In genomic region chr14:24665440-24665991, GRCh38 we compare ENCODE assay signal across 8 cellular contexts. TPM values are rescaled to one million over a fixed set of nuclear protein-coding genes. Genes with fewer than 3 reads are reported as not detected.
A peak's percentile ranks its signal among the peaks of the same experiment; 100 is the strongest.
DNase-seq lines count a peak whose midpoint lies in the region; ATAC-seq and TF ChIP-seq lines count a peak whose summit lies in the region.

No MANE protein-coding gene starts in this region.

- no peaks in the 10 kb centered on the region for H3K9me3 ChIP-seq in HAP-1
- no peaks in the 10 kb centered on the region for H3K9me3 ChIP-seq in colonic mucosa
- H3K9me3 ChIP-seq in smooth muscle cell (replicated peaks; ENCODE audit: low read depth): no peaks in the 10 kb centered on the region

- WGBS in smooth muscle cell (ENCODE audit: low lambda C conversion rate): 90% methylated on average over 4 of the region's 4 CpGs

- TF ChIP-seq CTCF in colonic mucosa (IDR thresholded peaks at IDR 0.05) (no peak), smooth muscle cell (IDR thresholded peaks at IDR 0.05; ENCODE audit: borderline replicate concordance, insufficient read depth, poor library complexity, severe bottlenecking) (no peak)

- H3K4me1 ChIP-seq in HAP-1: no peaks in the 10 kb centered on the region
- no peaks in the 10 kb centered on the region for H3K4me1 ChIP-seq in colonic mucosa
- H3K4me1 ChIP-seq in smooth muscle cell (ENCODE audit: low read depth): no peaks in the 10 kb centered on the region

- no peak overlapping the region for H3K4me3 ChIP-seq in HAP-1
- H3K4me3 ChIP-seq in colonic mucosa: no peak overlapping the region
- H3K4me3 ChIP-seq in smooth muscle cell: no peak overlapping the region

- ATAC-seq in GM19043 (IDR thresholded peaks at IDR 0.05; ENCODE audit: low read depth, unreplicated experiment): peak; percentile 94
- ATAC-seq in HG03097 (IDR thresholded peaks at IDR 0.05; ENCODE audit: low FRiP score, unreplicated experiment): peak; percentile 92

- in situ Hi-C loops in HAP-1 (cut with MboI; ENCODE audit: low sequenced_read_pairs): no loop called here

- no peaks in the 10 kb centered on the region for H3K79me2 ChIP-seq in smooth muscle cell (ENCODE audit: low read depth)

- no peaks in the 10 kb centered on the region for H3K36me3 ChIP-seq in HAP-1 (replicated peaks)
- no peaks in the 10 kb centered on the region for H3K36me3 ChIP-seq in colonic mucosa
- no peaks in the 10 kb centered on the region for H3K36me3 ChIP-seq in smooth muscle cell (ENCODE audit: low read depth)

- peak; percentile 31 to 54 for DNase-seq in AML-193 (lab: John Stamatoyannopoulos, UW)
- peak; percentile 23 to 47 for DNase-seq in activated CD4-positive, alpha-beta T cell treated with anti-CD3 and anti-CD28 coated beads, Interleukin-2, amount 50 U/mL, for 48 hours
- no peak for DNase-seq in HAP-1 (ENCODE audit: low spot score in 2 of 2)
- DNase-seq in colonic mucosa: no peak
- DNase-seq in smooth muscle cell (lab: John Stamatoyannopoulos, UW; ENCODE audit: unreplicated experiment): no peak
- DNase-seq in middle frontal gyrus (ENCODE audit: extremely low spot score, low spot score): no peak

- H3K27me3 ChIP-seq in HAP-1 (ENCODE audit: low read depth): no peaks in the 10 kb centered on the region
- H3K27me3 ChIP-seq in colonic mucosa: no peaks in the 10 kb centered on the region
- H3K27me3 ChIP-seq in smooth muscle cell (ENCODE audit: low read depth): no peaks in the 10 kb centered on the region

- H3F3A ChIP-seq in smooth muscle cell (ENCODE audit: low read depth): no peaks in the 10 kb centered on the region

- no peaks in the 10 kb centered on the region for H4K20me1 ChIP-seq in smooth muscle cell (ENCODE audit: low read depth)

- H3K27ac ChIP-seq in colonic mucosa (no peak overlapping the region), smooth muscle cell (ENCODE audit: low read depth) (no peak overlapping the region)

- no peak overlapping the region for H2AFZ ChIP-seq in smooth muscle cell (ENCODE audit: low read depth)

- intact Hi-C loops in colonic mucosa (cut with DNase I): no loop called here

- H3K4me2 ChIP-seq in smooth muscle cell: no peak overlapping the region

- H3K9ac ChIP-seq in colonic mucosa (ENCODE audit: low read depth in 2 of 2, low read length in 2 of 2) (no peak overlapping the region), smooth muscle cell (ENCODE audit: low read depth) (no peak overlapping the region)

RNA-seq across cellular contexts. Expression of gene GZMB, which starts 31.5 kb away (rescaled TPM):
- total RNA-seq in colonic mucosa (1 to 10 TPM; 1.1 to 3.0 TPM), smooth muscle cell (not detected in 2 replicates)
- not detected in 2 replicates for polyA plus RNA-seq in smooth muscle cell

RNA-seq across cellular contexts. Expression of gene GZMH, which starts 56.0 kb away (rescaled TPM):
- under 1 TPM; 0.53 to 0.59 TPM for total RNA-seq in colonic mucosa
- total RNA-seq in smooth muscle cell: not detected in 2 replicates
- polyA plus RNA-seq in smooth muscle cell: not detected in 2 replicates

Comparison
In these comparisons a context has a peak if more than half of its experiments do, and no peak if none do; other contexts are left out.
1. DNase-seq: peak in AML-193 (2 of 2) and activated CD4-positive, alpha-beta T cell treated with anti-CD3 and anti-CD28 coated beads, Interleukin-2, amount 50 U/mL, for 48 hours (2 of 2); none in HAP-1 (0 of 2), colonic mucosa (single experiment), smooth muscle cell (single experiment) and middle frontal gyrus (single experiment).